ENCODE assay signal across 1 cellular context in the genomic region with DNA sequence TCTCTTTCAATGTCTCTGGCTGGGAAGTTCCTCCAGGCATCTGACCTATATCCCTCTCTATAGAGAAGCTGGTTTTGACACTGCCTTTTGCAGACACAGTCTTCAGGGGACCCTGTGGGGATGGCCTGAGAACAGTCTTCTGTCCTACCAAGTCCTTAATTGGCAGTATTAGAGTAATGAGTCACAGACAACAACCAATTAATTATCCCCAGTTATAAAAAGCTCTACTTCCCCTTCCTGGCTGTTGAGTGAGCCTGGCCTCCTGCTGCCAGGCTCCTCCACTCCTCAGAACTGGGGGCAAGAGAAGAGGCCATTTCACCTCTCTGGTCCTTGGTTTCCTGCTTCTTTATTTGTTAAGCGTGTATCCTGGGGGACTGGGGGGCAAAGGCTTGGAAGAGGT.
TF ChIP-seq lines count a peak whose summit lies in the region.

No MANE protein-coding gene starts in this region.

TF ChIP-seq in GM12878, 131 proteins besides CTCF, POLR2A, EP300 and RAD21:
- 0 out of 2 replicates have a peak, but pooled peaks have one; percentile 29 for TF ChIP-seq IKZF1 (conservative IDR thresholded peaks at IDR 0.05)
- TF ChIP-seq MTA2 (IDR thresholded peaks at IDR 0.05; ENCODE audit: low read depth) = peak; percentile 78
- TF ChIP-seq BCL11A (IDR thresholded peaks at IDR 0.05; ENCODE audit: low read depth, low read length) = peak; percentile 65; the same call in 1 of the 2 replicates
- TF ChIP-seq SPI1 (IDR thresholded peaks at IDR 0.05; ENCODE audit: borderline replicate concordance, insufficient read depth, low read depth, low read length) = peak; percentile 12; the same call in 1 of the 2 replicates
- no peak for TF ChIP-seq ETV6 (conservative IDR thresholded peaks at IDR 0.05 in 1 of 2, IDR thresholded peaks at IDR 0.05 in 1 of 2; ENCODE audit: borderline replicate concordance in 1 of 2, low read depth in 1 of 2)
